ENCODE assay signal across 8 cellular contexts in the genomic region with DNA sequence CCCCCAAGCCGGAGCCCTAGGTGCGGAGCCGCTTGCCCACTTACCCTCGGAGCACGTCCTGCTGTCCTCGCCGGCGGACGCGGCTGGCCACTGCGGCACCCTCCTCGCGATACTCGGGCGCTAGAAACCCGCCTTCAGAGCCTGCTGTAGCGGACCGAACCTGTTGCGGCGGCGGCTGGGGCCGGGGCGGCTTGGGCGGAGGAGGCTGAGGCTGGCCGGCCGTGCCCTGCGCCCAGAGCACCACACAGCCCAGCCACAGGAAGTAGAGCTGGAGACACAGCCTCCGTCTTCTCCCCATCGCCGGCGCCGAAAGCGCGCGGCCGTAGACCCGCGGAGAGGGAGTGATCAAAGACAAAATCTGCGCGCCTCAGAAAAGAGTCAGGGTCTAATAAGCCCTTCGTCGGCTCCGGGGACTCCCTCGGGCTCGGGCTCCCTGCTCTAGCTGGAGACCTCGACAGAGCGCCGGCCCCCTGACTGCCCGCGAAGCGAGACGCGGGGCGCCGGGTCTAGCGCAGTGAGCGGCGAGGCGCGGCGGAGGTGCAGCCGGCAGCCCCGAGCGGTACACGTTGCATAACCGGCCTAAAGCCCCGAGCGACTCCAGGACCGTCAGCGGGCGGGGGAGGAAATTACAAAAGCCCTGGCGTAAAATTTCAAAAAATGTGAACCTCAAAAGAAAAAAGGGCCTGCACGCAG. TPM values are rescaled to one million over a fixed set of nuclear protein-coding genes. Genes with fewer than 3 reads are reported as not detected.
A peak's percentile ranks its signal among the peaks of the same experiment; 100 is the strongest.
DNase-seq lines count a peak whose midpoint lies in the region; ATAC-seq and TF ChIP-seq lines count a peak whose summit lies in the region.

No MANE protein-coding gene starts in this region.

- H3K4me3 ChIP-seq in body of pancreas: peak overlapping the region in 1 of 2 donors; percentile 43
- H3K4me3 ChIP-seq in subcutaneous abdominal adipose tissue (ENCODE audit: low read depth in 1 of 5, low read length in 5 of 5): peak overlapping the region; percentile 55 to 78 (median 66)

- no peaks in the 10 kb centered on the region for H3K36me3 ChIP-seq in body of pancreas (replicated peaks in 1 of 2; ENCODE audit: insufficient read depth in 1 of 2, low read depth in 2 of 2)
- no peaks in the 10 kb centered on the region for H3K36me3 ChIP-seq in subcutaneous abdominal adipose tissue (ENCODE audit: control insufficient read depth in 5 of 5, insufficient read depth in 5 of 5, low read length in 5 of 5)

- no peaks in the 10 kb centered on the region for H3K9me3 ChIP-seq in body of pancreas
- H3K9me3 ChIP-seq in subcutaneous abdominal adipose tissue (ENCODE audit: control insufficient read depth in 5 of 5, low read length in 5 of 5): no peaks in the 10 kb centered on the region

- H3K4me1 ChIP-seq in body of pancreas (peaks cover 25% of the 10 kb centered on the region), subcutaneous abdominal adipose tissue (ENCODE audit: control insufficient read depth in 5 of 5, insufficient read depth in 5 of 5, low read length in 5 of 5) (peaks cover 0 to 27% (median 25%) of the 10 kb centered on the region in 5 donors)

- DNase-seq in CD1c-positive myeloid dendritic cell (ENCODE audit: extremely low spot score) (peak; percentile 35), HPDE6-E6E7 (ENCODE audit: extremely low spot score) (peak; percentile 27), body of pancreas (peak in 2 of 4 donors; percentile 9 to 13), islet precursor cell (peak; percentile 78), medulla oblongata (ENCODE audit: extremely low spot score) (no peak)
- DNase-seq in NK-92 treated with Interleukin-12 subunit alpha and Interleukin-12 subunit beta, amount 100 ng/mL, for 24 hours (lab: John Stamatoyannopoulos, UW): no peak
- no peak for DNase-seq in activated CD4-positive, alpha-beta T cell treated with anti-CD3 and anti-CD28 coated beads, Interleukin-2, amount 50 U/mL, for 4 hours

- H3K27ac ChIP-seq in body of pancreas (no peak overlapping the region), subcutaneous abdominal adipose tissue (ENCODE audit: low read depth, low read length) (no peak overlapping the region)

- intact Hi-C loops in body of pancreas (cut with DNase I): no loop called here

- H3K27me3 ChIP-seq in body of pancreas: peaks cover 0 to 14% of the 10 kb centered on the region in 2 donors
- H3K27me3 ChIP-seq in subcutaneous abdominal adipose tissue (ENCODE audit: control insufficient read depth in 5 of 5, insufficient read depth in 4 of 5, low read length in 5 of 5): peaks cover 0 to 25% (median 19%) of the 10 kb centered on the region in 5 donors

- no peak for TF ChIP-seq CTCF in body of pancreas (IDR thresholded peaks at IDR 0.05)

- ATAC-seq in body of pancreas: peak; percentile 27

- TF ChIP-seq POLR2A in body of pancreas (IDR thresholded peaks at IDR 0.05): no peak

- H3K9ac ChIP-seq in subcutaneous abdominal adipose tissue (ENCODE audit: low read length in 5 of 5): no peak overlapping the region

- WGBS in body of pancreas, 2 donors: 1 to 3% methylated on average over 13 to 71 of the region's 73 CpGs

RNA-seq across cellular contexts. Expression of a gene that starts 0.6 kb away (rescaled TPM):
- total RNA-seq in body of pancreas: under 1 TPM in 1 of 2 donors, not detected in 1; 0.26 TPM

Comparison
In these comparisons a context has a peak if more than half of its experiments do, and no peak if none do; other contexts are left out.
1. DNase-seq: peak in CD1c-positive myeloid dendritic cell (single experiment), HPDE6-E6E7 (single experiment) and islet precursor cell (single experiment); none in NK-92 treated with Interleukin-12 subunit alpha and Interleukin-12 subunit beta, amount 100 ng/mL, for 24 hours (single experiment), activated CD4-positive, alpha-beta T cell treated with anti-CD3 and anti-CD28 coated beads, Interleukin-2, amount 50 U/mL, for 4 hours (0 of 2) and medulla oblongata (single experiment).